14 cellular contexts compared by ENCODE assay signal in genomic region chr7:36158321-36158605, GRCh38.
"Had no signal": no experiment of that assay in that cellular context is flagged by ENCODE, and none has a peak within 500 bp of the region (broad histone marks: within the 10 kb centered on the region; RNA-seq: fewer than 3 reads in every experiment).

No MANE protein-coding gene starts in this region.

- H3K27ac ChIP-seq: adrenal gland, colonic mucosa, thyroid gland, vagina, WERI-Rb-1 had no signal

- H3K27me3 ChIP-seq: adrenal gland, colonic mucosa, thyroid gland, vagina had no signal

- ATAC-seq: activated CD4-positive, alpha-beta T cell treated with anti-CD3 and anti-CD28 coated beads for 36 hours; activated T-helper 17 cell treated with anti-CD3 and anti-CD28 coated beads, Interleukin-2, amount 50 U/mL, for 72 hours; left colon had no signal

- H3K4me1 ChIP-seq: colonic mucosa had no signal

- DNase-seq: activated CD4-positive, alpha-beta T cell treated with anti-CD3 and anti-CD28 coated beads for 36 hours; activated naive CD4-positive, alpha-beta T cell treated with anti-CD3 and anti-CD28 coated beads for 36 hours; adrenal gland; caudate nucleus; colonic mucosa; left colon; occipital lobe; stimulated activated CD4-positive, alpha-beta T cell treated with anti-CD3 and anti-CD28 coated beads, Interleukin-4, amount 100 ng/mL, for 24 hours; T-helper 1 cell; thyroid gland; WERI-Rb-1 had no signal

- H3K9me3 ChIP-seq: adrenal gland, colonic mucosa, thyroid gland, vagina had no signal

- H3K27me3 Mint-ChIP-seq: activated CD4-positive, alpha-beta T cell treated with anti-CD3 and anti-CD28 coated beads for 36 hours; activated T-helper 17 cell treated with anti-CD3 and anti-CD28 coated beads, Interleukin-2, amount 50 U/mL, for 72 hours had no signal

- H3K4me3 ChIP-seq: adrenal gland, colonic mucosa, thyroid gland, vagina had no signal

- H3K27ac Mint-ChIP-seq: activated CD4-positive, alpha-beta T cell treated with anti-CD3 and anti-CD28 coated beads for 36 hours; activated naive CD4-positive, alpha-beta T cell treated with anti-CD3 and anti-CD28 coated beads for 36 hours; activated T-helper 17 cell treated with anti-CD3 and anti-CD28 coated beads, Interleukin-2, amount 50 U/mL, for 72 hours had no signal

- H3K4me3 Mint-ChIP-seq: activated CD4-positive, alpha-beta T cell treated with anti-CD3 and anti-CD28 coated beads for 36 hours; activated naive CD4-positive, alpha-beta T cell treated with anti-CD3 and anti-CD28 coated beads for 36 hours; activated T-helper 17 cell treated with anti-CD3 and anti-CD28 coated beads, Interleukin-2, amount 50 U/mL, for 72 hours had no signal

- H3K36me3 ChIP-seq: adrenal gland, colonic mucosa, thyroid gland, vagina, WERI-Rb-1 had no signal

- H3K9me3 Mint-ChIP-seq: activated naive CD4-positive, alpha-beta T cell treated with anti-CD3 and anti-CD28 coated beads for 36 hours; activated T-helper 17 cell treated with anti-CD3 and anti-CD28 coated beads, Interleukin-2, amount 50 U/mL, for 72 hours; nephron had no signal
